9 cellular contexts compared by ENCODE assay signal in the genomic region with DNA sequence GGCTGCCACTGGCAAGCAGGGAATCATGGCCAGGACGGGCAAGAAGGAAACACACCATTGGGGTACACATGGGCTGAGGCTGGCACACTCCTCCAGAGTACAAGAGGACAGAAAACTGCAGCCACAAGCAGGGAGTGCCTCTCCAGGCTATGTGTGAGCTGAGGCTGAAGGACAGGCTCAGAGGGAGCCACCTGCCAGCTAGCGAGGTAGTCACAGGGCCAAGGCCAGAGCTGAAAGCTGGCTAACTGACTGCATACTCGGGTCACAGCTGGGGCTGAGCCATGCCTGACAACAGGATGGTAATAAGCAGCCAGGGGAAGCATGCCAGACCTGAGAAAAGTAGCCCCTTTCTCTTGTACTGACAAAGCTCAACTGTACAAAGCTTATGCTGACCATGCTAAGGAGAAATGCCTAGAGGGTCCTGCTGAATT. TPM values are rescaled to one million over a fixed set of nuclear protein-coding genes. Genes with fewer than 3 reads are reported as not detected.
DNase-seq lines count a peak whose midpoint lies in the region; TF ChIP-seq lines count a peak whose summit lies in the region.
"Had no signal": no experiment of that assay in that cellular context is flagged by ENCODE, and none has a peak within 500 bp of the region (broad histone marks: within the 10 kb centered on the region; RNA-seq: fewer than 3 reads in every experiment).

No MANE protein-coding gene starts in this region.

- H3K27me3 ChIP-seq in H7 (ENCODE audit: control insufficient read depth, insufficient read depth, low read length) (no peaks in the 10 kb centered on the region), left ventricle myocardium inferior (ENCODE audit: low read depth) (no peaks in the 10 kb centered on the region), skeletal muscle tissue (ENCODE audit: control insufficient read depth in 3 of 3, insufficient read depth in 3 of 3, low read length in 3 of 3) (no peaks in the 10 kb centered on the region)
- H3K27me3 ChIP-seq: colonic mucosa had no signal

- no peaks in the 10 kb centered on the region for H3K27me3 Mint-ChIP-seq in chondrocyte (ENCODE audit: low read depth)

- DNase-seq in H7 = peak; percentile 12
- peak; percentile 23 for DNase-seq in RKO (ENCODE audit: low spot score)
- peak; percentile 20 for DNase-seq in left ventricle myocardium inferior
- DNase-seq in OCI-M2 (lab: John Stamatoyannopoulos, UW; ENCODE audit: unreplicated experiment) = no peak
- no peak for DNase-seq in chondrocyte (ENCODE audit: low spot score)
- DNase-seq in NK-92 treated with Interleukin-12 subunit alpha and Interleukin-12 subunit beta, amount 100 ng/mL, for 24 hours (lab: John Stamatoyannopoulos, UW) = no peak
- DNase-seq: kidney had no signal

- no peak overlapping the region for H3K27ac Mint-ChIP-seq in chondrocyte (ENCODE audit: unreplicated experiment)

- intact Hi-C loops in left ventricle myocardium inferior (cut with micrococcal nuclease) = no loop called here

- H3K4me3 ChIP-seq in H7 (ENCODE audit: insufficient read depth, low read depth, low read length) (no peak overlapping the region), left ventricle myocardium inferior (no peak overlapping the region), skeletal muscle tissue (ENCODE audit: low read length in 3 of 3) (peak overlapping the region in 1 of 3 donors; percentile 41)
- H3K4me3 ChIP-seq: colonic mucosa had no signal

- TF ChIP-seq CTCF in left ventricle myocardium inferior (IDR thresholded peaks at IDR 0.05; ENCODE audit: borderline replicate concordance) = no peak
- no peak for TF ChIP-seq CTCF in chondrocyte (IDR thresholded peaks at IDR 0.05)

- no peaks in the 10 kb centered on the region for H3K9me3 Mint-ChIP-seq in chondrocyte (ENCODE audit: low read depth)

- H3K9me3 ChIP-seq in left ventricle myocardium inferior (replicated peaks) = no peaks in the 10 kb centered on the region
- H3K9me3 ChIP-seq in skeletal muscle tissue (ENCODE audit: control insufficient read depth in 3 of 3, low read length in 3 of 3) = no peaks in the 10 kb centered on the region
- H3K9me3 ChIP-seq: colonic mucosa had no signal

- no peak overlapping the region for H3K4me3 Mint-ChIP-seq in chondrocyte (ENCODE audit: unreplicated experiment)

- H3K4me1 ChIP-seq in left ventricle myocardium inferior = peaks cover 22% of the 10 kb centered on the region
- H3K4me1 ChIP-seq in skeletal muscle tissue (ENCODE audit: control insufficient read depth in 3 of 3, insufficient read depth in 3 of 3, low read length in 3 of 3) = peaks cover 10 to 16% (median 11%) of the 10 kb centered on the region in 3 donors
- H3K4me1 ChIP-seq: colonic mucosa had no signal

- peaks cover 16% of the 10 kb centered on the region for H3K4me1 Mint-ChIP-seq in chondrocyte (ENCODE audit: low read depth)

- peak overlapping the region; percentile 40 for H3K27ac ChIP-seq in left ventricle myocardium inferior (replicated peaks)
- H3K27ac ChIP-seq in skeletal muscle tissue (ENCODE audit: low read depth, low read length) = peak overlapping the region; percentile 39
- H3K27ac ChIP-seq: colonic mucosa had no signal

- H3K9ac ChIP-seq in skeletal muscle tissue (ENCODE audit: low read depth in 1 of 3, low read length in 3 of 3) = peak overlapping the region in 2 of 3 donors; percentile 4 to 62

- peaks cover 12% of the 10 kb centered on the region for H3K36me3 Mint-ChIP-seq in chondrocyte (ENCODE audit: low read depth)

- no peaks in the 10 kb centered on the region for H3K36me3 ChIP-seq in H7 (replicated peaks; ENCODE audit: control insufficient read depth, insufficient read depth, low read length)
- H3K36me3 ChIP-seq in left ventricle myocardium inferior = peaks cover 11% of the 10 kb centered on the region
- no peaks in the 10 kb centered on the region for H3K36me3 ChIP-seq in skeletal muscle tissue (ENCODE audit: control insufficient read depth in 3 of 3, insufficient read depth in 3 of 3, low read length in 3 of 3)
- H3K36me3 ChIP-seq: colonic mucosa had no signal

RNA-seq across cellular contexts. Expression of a gene that starts 52.0 kb away (rescaled TPM):
- 61.1 and 91.5 TPM in 2 replicates for total RNA-seq in H7 (2014; rRNA removed; shearing (Covaris generic))
- total RNA-seq in left ventricle myocardium inferior = 144 TPM
- total RNA-seq in skeletal muscle tissue = 52.2 TPM
- 134 to 147 TPM (median 146 TPM) in 3 replicates for total RNA-seq in chondrocyte

Comparison
In these comparisons a context has a peak if more than half of its experiments do, and no peak if none do; other contexts are left out.
1. DNase-seq: peak in H7 (single experiment), RKO (single experiment) and left ventricle myocardium inferior (single experiment); none in OCI-M2 (single experiment), chondrocyte (single experiment) and NK-92 treated with Interleukin-12 subunit alpha and Interleukin-12 subunit beta, amount 100 ng/mL, for 24 hours (single experiment).